8 cellular contexts compared by ENCODE assay signal in the genomic region with DNA sequence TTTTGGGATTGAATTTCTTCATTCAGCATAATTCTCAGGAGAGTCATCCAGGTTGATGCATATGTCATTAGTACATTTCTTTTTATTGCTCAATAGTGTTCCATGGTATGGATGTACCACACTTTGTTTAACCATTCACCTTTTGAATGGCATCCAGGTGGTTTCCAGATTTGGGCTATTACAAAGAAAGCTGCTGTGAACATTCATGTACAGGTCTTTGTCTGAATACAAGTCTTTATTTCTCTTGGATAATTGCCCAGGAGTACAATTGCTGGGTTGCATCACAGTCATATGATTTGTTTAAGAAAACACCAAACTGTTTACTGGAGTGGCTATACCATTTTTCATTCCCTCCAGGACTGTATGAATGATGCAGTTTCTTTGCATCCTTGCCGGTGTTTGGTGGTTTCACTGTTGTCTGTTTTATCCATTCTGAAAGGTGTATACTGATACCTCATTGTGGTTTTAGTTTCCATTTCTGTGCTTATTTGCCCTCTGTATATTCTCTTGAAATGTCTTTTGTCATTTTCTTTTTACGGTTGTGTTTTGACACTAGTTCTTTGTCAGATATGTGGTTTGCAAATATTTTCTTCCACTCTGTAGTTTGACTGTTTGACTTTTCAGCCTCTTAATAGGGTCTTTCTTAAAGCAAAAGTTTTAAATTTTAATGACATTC. TPM values are rescaled to one million over a fixed set of nuclear protein-coding genes. Genes with fewer than 3 reads are reported as not detected.
DNase-seq lines count a peak whose midpoint lies in the region; ATAC-seq, FAIRE-seq and TF ChIP-seq lines count a peak whose summit lies in the region.

No MANE protein-coding gene starts in this region.

- peaks cover 0 to 56% (median 0%) of the 10 kb centered on the region in 3 donors for H3K36me3 ChIP-seq in tibial nerve

- peak overlapping the region in 1 of 4 donors; percentile 23 for H3K27ac ChIP-seq in tibial nerve

- intact Hi-C loops in activated naive CD4-positive, alpha-beta T cell treated with anti-CD3 and anti-CD28 coated beads for 36 hours (cut with micrococcal nuclease) = loop anchor here (1.0 to 2.0 kb wide), 9 partner anchors 9 to 895 kb away; a partner anchor contains a TSS

- CTCF ChIA-PET in activated naive CD4-positive, alpha-beta T cell treated with anti-CD3 and anti-CD28 coated beads for 36 hours (lab: Charles Lee) = no interaction called here

- H3K4me3 Mint-ChIP-seq in activated naive CD4-positive, alpha-beta T cell treated with anti-CD3 and anti-CD28 coated beads for 36 hours = no peak overlapping the region
- H3K4me3 Mint-ChIP-seq in effector memory CD8-positive, alpha-beta T cell = no peak overlapping the region

- TF ChIP-seq POLR2A in tibial nerve (IDR thresholded peaks at IDR 0.05) = no peak

- H3K9me3 ChIP-seq in tibial nerve = no peaks in the 10 kb centered on the region

- peak; percentile 63 for DNase-seq in activated naive CD4-positive, alpha-beta T cell treated with anti-CD3 and anti-CD28 coated beads for 36 hours
- no peak for DNase-seq in activated naive CD4-positive, alpha-beta T cell treated with Interleukin-2 at 50 U/mL for 16 hours
- DNase-seq in NCI-H2107 treated with DMSO at 0.1 percent for 48 hours (lab: John Stamatoyannopoulos, UW; ENCODE audit: unreplicated experiment) = peak; percentile 86
- no peak for DNase-seq in tibial nerve (ENCODE audit: low spot score in 2 of 2)
- DNase-seq in stimulated activated naive CD4-positive, alpha-beta T cell treated with Interleukin-2 at 50 U/mL for 16 hours (lab: John Stamatoyannopoulos, UW) = no peak
- DNase-seq in effector memory CD8-positive, alpha-beta T cell = no peak

- FAIRE-seq in endometrium (lab: Jason Lieb, UNC) = peak; percentile 96

- TF ChIP-seq CTCF in tibial nerve (IDR thresholded peaks at IDR 0.05) = no peak

- WGBS in tibial nerve, 2 donors = 35 to 41% methylated on average over 2 of the region's 2 CpGs

- ATAC-seq in HG02870 (IDR thresholded peaks at IDR 0.05; ENCODE audit: unreplicated experiment) = peak; percentile 98
- no peak for ATAC-seq in effector memory CD8-positive, alpha-beta T cell (replicated peaks)

- H3K36me3 Mint-ChIP-seq in activated naive CD4-positive, alpha-beta T cell treated with anti-CD3 and anti-CD28 coated beads for 36 hours (ENCODE audit: low read depth) = peaks cover 41% of the 10 kb centered on the region
- peaks cover 30% of the 10 kb centered on the region for H3K36me3 Mint-ChIP-seq in effector memory CD8-positive, alpha-beta T cell (ENCODE audit: insufficient read depth)

- no peaks in the 10 kb centered on the region for H3K27me3 ChIP-seq in tibial nerve

- peak overlapping the region; percentile 60 for H3K27ac Mint-ChIP-seq in activated naive CD4-positive, alpha-beta T cell treated with anti-CD3 and anti-CD28 coated beads for 36 hours
- H3K27ac Mint-ChIP-seq in effector memory CD8-positive, alpha-beta T cell = no peak overlapping the region

- no peak for TF ChIP-seq EP300 in tibial nerve (IDR thresholded peaks at IDR 0.05)

- H3K4me1 Mint-ChIP-seq in activated naive CD4-positive, alpha-beta T cell treated with anti-CD3 and anti-CD28 coated beads for 36 hours (ENCODE audit: low read depth) = peaks cover 50% of the 10 kb centered on the region
- H3K4me1 Mint-ChIP-seq in effector memory CD8-positive, alpha-beta T cell (ENCODE audit: low read depth in 2 of 2) = peaks cover 11 to 30% of the 10 kb centered on the region in 2 donors

- no peaks in the 10 kb centered on the region for H3K27me3 Mint-ChIP-seq in activated naive CD4-positive, alpha-beta T cell treated with anti-CD3 and anti-CD28 coated beads for 36 hours (ENCODE audit: low read depth)
- no peaks in the 10 kb centered on the region for H3K27me3 Mint-ChIP-seq in effector memory CD8-positive, alpha-beta T cell

- no peak overlapping the region for H3K4me3 ChIP-seq in tibial nerve

- H3K9me3 Mint-ChIP-seq in activated naive CD4-positive, alpha-beta T cell treated with anti-CD3 and anti-CD28 coated beads for 36 hours = no peaks in the 10 kb centered on the region
- no peaks in the 10 kb centered on the region for H3K9me3 Mint-ChIP-seq in effector memory CD8-positive, alpha-beta T cell

- H3K4me1 ChIP-seq in tibial nerve = peaks cover 0 to 22% (median 3%) of the 10 kb centered on the region in 4 donors

RNA-seq across cellular contexts. Expression of a gene that starts 8.8 kb away (rescaled TPM):
- total RNA-seq in activated naive CD4-positive, alpha-beta T cell treated with anti-CD3 and anti-CD28 coated beads for 36 hours = 10 to 100 TPM; 20.4 TPM
- 10 to 100 TPM; 13.5 to 21.2 (median 17.3) TPM for total RNA-seq in tibial nerve

Comparison
In these comparisons a context has a peak if more than half of its experiments do, and no peak if none do; other contexts are left out.
1. DNase-seq: peak in activated naive CD4-positive, alpha-beta T cell treated with anti-CD3 and anti-CD28 coated beads for 36 hours (single experiment) and NCI-H2107 treated with DMSO at 0.1 percent for 48 hours (single experiment); none in activated naive CD4-positive, alpha-beta T cell treated with Interleukin-2 at 50 U/mL for 16 hours (single experiment), tibial nerve (0 of 2), stimulated activated naive CD4-positive, alpha-beta T cell treated with Interleukin-2 at 50 U/mL for 16 hours (single experiment) and effector memory CD8-positive, alpha-beta T cell (0 of 3).